19 cellular contexts compared by ENCODE assay signal in genomic region chr13:40648040-40648439, GRCh38. TPM values are rescaled to one million over a fixed set of nuclear protein-coding genes. Genes with fewer than 3 reads are reported as not detected.
DNase-seq lines count a peak whose midpoint lies in the region; ATAC-seq, FAIRE-seq and TF ChIP-seq lines count a peak whose summit lies in the region.
"Had no signal": no experiment of that assay in that cellular context is flagged by ENCODE, and none has a peak within 500 bp of the region (broad histone marks: within the 10 kb centered on the region; RNA-seq: fewer than 3 reads in every experiment).

No MANE protein-coding gene starts in this region.

- peaks cover 91% of the 10 kb centered on the region for H3K79me2 ChIP-seq in OCI-LY1 (ENCODE audit: insufficient read depth, low read length)

- H3K27ac Mint-ChIP-seq in activated naive CD4-positive, alpha-beta T cell treated with anti-CD3 and anti-CD28 coated beads, Interleukin-2, amount 10 ng/mL, durations not matched to agents 7 days and 5 days = peak overlapping the region; percentile 64
- peak overlapping the region; percentile 94 for H3K27ac Mint-ChIP-seq in activated naive CD8-positive, alpha-beta T cell

- TF ChIP-seq POLR2A in testis (IDR thresholded peaks at IDR 0.05) = no peak

- no peaks in the 10 kb centered on the region for H3K27me3 Mint-ChIP-seq in activated naive CD4-positive, alpha-beta T cell treated with anti-CD3 and anti-CD28 coated beads, Interleukin-2, amount 10 ng/mL, durations not matched to agents 7 days and 5 days
- no peaks in the 10 kb centered on the region for H3K27me3 Mint-ChIP-seq in activated naive CD8-positive, alpha-beta T cell

- DNase-seq in activated naive CD4-positive, alpha-beta T cell treated with anti-CD3 and anti-CD28 coated beads, Interleukin-2, amount 10 ng/mL, durations not matched to agents 7 days and 5 days = no peak
- no peak for DNase-seq in activated naive CD4-positive, alpha-beta T cell treated with Interleukin-2 at 50 U/mL for 16 hours
- peak; percentile 74 for DNase-seq in small intestine
- no peak for DNase-seq in testis
- no peak for DNase-seq in DMS79 treated with DMSO at 0.1 percent for 48 hours (lab: John Stamatoyannopoulos, UW)
- DNase-seq: activated CD4-positive, CD25-positive, alpha-beta regulatory T cell; activated CD8-positive, alpha-beta memory T cell treated with anti-CD3 and anti-CD28 coated beads, Interleukin-2, amount 50 U/mL, for 48 hours; anterior cingulate cortex; DMS153; foreskin melanocyte; NCI-H1436; NCI-H345; retina; SJCRH30 had no signal

- intact Hi-C loops in testis (cut with DNase I; ENCODE audit: low total_unique reads) = no loop called here

- H3K27ac ChIP-seq in OCI-LY1 (ENCODE audit: low read depth, low read length, poor library complexity, severe bottlenecking) (peak overlapping the region; percentile 97), small intestine (ENCODE audit: low read depth in 1 of 2, low read length in 1 of 2) (no peak overlapping the region), testis (no peak overlapping the region)
- H3K27ac ChIP-seq: neural progenitor cell, SJCRH30 had no signal

- H3K9ac ChIP-seq in OCI-LY1 (ENCODE audit: low read length) = peak overlapping the region; percentile 10; the same call in 1 of the 2 replicates
- H3K9ac ChIP-seq: neural progenitor cell had no signal

- whole genome bisulfite sequencing in small intestine, 3 donors = 13 to 30% (median 18%) methylated on average over 2 of the region's 2 CpGs
- 47 to 48% methylated on average over 2 of the region's 2 CpGs for WGBS in testis, 2 donors

- no peaks in the 10 kb centered on the region for H4K20me1 ChIP-seq in OCI-LY1 (ENCODE audit: insufficient read depth, low read length)

- peaks cover 6% of the 10 kb centered on the region; the same call in 1 of the 2 replicates for H3K36me3 ChIP-seq in OCI-LY1 (ENCODE audit: insufficient read depth, low read length)
- H3K36me3 ChIP-seq in small intestine (ENCODE audit: control insufficient read depth in 2 of 2, insufficient read depth in 2 of 2, low read length in 2 of 2) = no peaks in the 10 kb centered on the region
- H3K36me3 ChIP-seq in testis (ENCODE audit: low read depth, missing control alignments) = no peaks in the 10 kb centered on the region
- H3K36me3 ChIP-seq: neural progenitor cell, SJCRH30 had no signal

- no peaks in the 10 kb centered on the region for H3F3A ChIP-seq in OCI-LY1 (ENCODE audit: insufficient read depth, low read length)

- H3K4me1 ChIP-seq in OCI-LY1 (ENCODE audit: insufficient read depth, low read length, severe bottlenecking) = peaks cover 99% of the 10 kb centered on the region
- H3K4me1 ChIP-seq in small intestine (ENCODE audit: control insufficient read depth in 2 of 2, insufficient read depth in 1 of 2, low read depth in 1 of 2, low read length in 1 of 2) = peaks cover 9 to 39% of the 10 kb centered on the region in 2 donors
- peaks cover 10% of the 10 kb centered on the region for H3K4me1 ChIP-seq in testis

- TF ChIP-seq CTCF in OCI-LY1 (IDR thresholded peaks at IDR 0.05; ENCODE audit: low read length) = no peak
- no peak for TF ChIP-seq CTCF in testis (IDR thresholded peaks at IDR 0.05)

- CTCF ChIA-PET in activated naive CD4-positive, alpha-beta T cell treated with anti-CD3 and anti-CD28 coated beads, Interleukin-2, amount 10 ng/mL, durations not matched to agents 7 days and 5 days (lab: Charles Lee) = interaction anchor here (2.4 kb wide), 1 partner anchor 16 kb away, joined by 7 read pairs; no protein-coding TSS in a partner anchor

- H3K9me3 Mint-ChIP-seq in activated naive CD4-positive, alpha-beta T cell treated with anti-CD3 and anti-CD28 coated beads, Interleukin-2, amount 10 ng/mL, durations not matched to agents 7 days and 5 days = no peaks in the 10 kb centered on the region
- H3K9me3 Mint-ChIP-seq in activated naive CD8-positive, alpha-beta T cell (ENCODE audit: low read depth) = no peaks in the 10 kb centered on the region
- H3K9me3 Mint-ChIP-seq: neural progenitor cell had no signal

- H3K4me3 Mint-ChIP-seq in activated naive CD4-positive, alpha-beta T cell treated with anti-CD3 and anti-CD28 coated beads, Interleukin-2, amount 10 ng/mL, durations not matched to agents 7 days and 5 days = no peak overlapping the region
- H3K4me3 Mint-ChIP-seq in activated naive CD8-positive, alpha-beta T cell = peak overlapping the region; percentile 24
- H3K4me3 Mint-ChIP-seq: neural progenitor cell had no signal

- peaks cover 35% of the 10 kb centered on the region for H3K36me3 Mint-ChIP-seq in activated naive CD4-positive, alpha-beta T cell treated with anti-CD3 and anti-CD28 coated beads, Interleukin-2, amount 10 ng/mL, durations not matched to agents 7 days and 5 days
- peaks cover 6% of the 10 kb centered on the region for H3K36me3 Mint-ChIP-seq in activated naive CD8-positive, alpha-beta T cell

- H3K9me3 ChIP-seq in OCI-LY1 (ENCODE audit: low read length) = no peaks in the 10 kb centered on the region
- no peaks in the 10 kb centered on the region for H3K9me3 ChIP-seq in small intestine (ENCODE audit: control insufficient read depth, low read depth)
- H3K9me3 ChIP-seq in testis = no peaks in the 10 kb centered on the region
- H3K9me3 ChIP-seq: SJCRH30 had no signal

- no peak for ATAC-seq in HG03196 (IDR thresholded peaks at IDR 0.05; ENCODE audit: unreplicated experiment)

- H2AFZ ChIP-seq in OCI-LY1 (ENCODE audit: low read length) = no peak overlapping the region
- H2AFZ ChIP-seq: neural progenitor cell had no signal

- H3K4me2 ChIP-seq in OCI-LY1 (ENCODE audit: low read length) = peak overlapping the region; percentile 81
- H3K4me2 ChIP-seq: neural progenitor cell had no signal

- FAIRE-seq in small intestine (lab: Jason Lieb, UNC) = no peak

- H3K4me3 ChIP-seq in OCI-LY1 (ENCODE audit: low read depth, low read length, poor library complexity, severe bottlenecking) = peak overlapping the region; percentile 7
- H3K4me3 ChIP-seq in small intestine (ENCODE audit: low read depth in 1 of 2, low read length in 2 of 2) = no peak overlapping the region
- no peak overlapping the region for H3K4me3 ChIP-seq in testis
- H3K4me3 ChIP-seq: lung, neural progenitor cell, SJCRH30 had no signal

- H3K4me1 Mint-ChIP-seq in activated naive CD4-positive, alpha-beta T cell treated with anti-CD3 and anti-CD28 coated beads, Interleukin-2, amount 10 ng/mL, durations not matched to agents 7 days and 5 days = peaks cover 94% of the 10 kb centered on the region
- peaks cover 96% of the 10 kb centered on the region for H3K4me1 Mint-ChIP-seq in activated naive CD8-positive, alpha-beta T cell (ENCODE audit: low read depth)

- H3K9me2 ChIP-seq in OCI-LY1 (ENCODE audit: low read depth, low read length) = no peaks in the 10 kb centered on the region

- H3K27me3 ChIP-seq in OCI-LY1 (ENCODE audit: insufficient read depth, low read length) (no peaks in the 10 kb centered on the region), small intestine (ENCODE audit: control insufficient read depth in 2 of 2, insufficient read depth in 2 of 2, low read length in 2 of 2) (no peaks in the 10 kb centered on the region), testis (no peaks in the 10 kb centered on the region)
- H3K27me3 ChIP-seq: neural progenitor cell, SJCRH30 had no signal

RNA-seq across cellular contexts. Expression of gene FOXO1, which starts 18.4 kb away (rescaled TPM):
- polyA plus RNA-seq in small intestine (1 to 10 TPM; 4.0 to 9.0 (median 5.1) TPM), testis (ENCODE audit: insufficient read depth, low read depth, low replicate concordance) (19.5 TPM)
- total RNA-seq in testis = 10 to 100 TPM; 52.2 to 58.7 TPM
